Comparison of ENCODE assay signal across 1 cellular context in genomic region chr20:46650575-46651090, GRCh38.
TF ChIP-seq lines count a peak whose summit lies in the region.

No MANE protein-coding gene starts in this region.

TF ChIP-seq in HepG2, 621 proteins besides CTCF, POLR2A, EP300 and RAD21 (continued from another document and continues in another):
- TF ChIP-seq MXD3 (CRISPR knock-in tag; IDR thresholded peaks at IDR 0.05) = no peak
- TF ChIP-seq, protein P1, sequence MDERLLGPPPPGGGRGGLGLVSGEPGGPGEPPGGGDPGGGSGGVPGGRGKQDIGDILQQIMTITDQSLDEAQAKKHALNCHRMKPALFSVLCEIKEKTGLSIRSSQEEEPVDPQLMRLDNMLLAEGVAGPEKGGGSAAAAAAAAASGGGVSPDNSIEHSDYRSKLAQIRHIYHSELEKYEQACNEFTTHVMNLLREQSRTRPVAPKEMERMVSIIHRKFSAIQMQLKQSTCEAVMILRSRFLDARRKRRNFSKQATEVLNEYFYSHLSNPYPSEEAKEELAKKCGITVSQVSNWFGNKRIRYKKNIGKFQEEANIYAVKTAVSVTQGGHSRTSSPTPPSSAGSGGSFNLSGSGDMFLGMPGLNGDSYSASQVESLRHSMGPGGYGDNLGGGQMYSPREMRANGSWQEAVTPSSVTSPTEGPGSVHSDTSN (CRISPR knock-in tag; IDR thresholded peaks at IDR 0.05) = 0 out of 2 replicates have a peak, but pooled peaks have one; percentile 41
- TF ChIP-seq ZFP82 (CRISPR knock-in tag; IDR thresholded peaks at IDR 0.05; ENCODE audit: borderline replicate concordance) = 0 out of 2 replicates have a peak, but pooled peaks have one; percentile 5
- no peak for TF ChIP-seq HNRNPL (IDR thresholded peaks at IDR 0.05; ENCODE audit: low read depth, low read length)
- TF ChIP-seq, protein P2, sequence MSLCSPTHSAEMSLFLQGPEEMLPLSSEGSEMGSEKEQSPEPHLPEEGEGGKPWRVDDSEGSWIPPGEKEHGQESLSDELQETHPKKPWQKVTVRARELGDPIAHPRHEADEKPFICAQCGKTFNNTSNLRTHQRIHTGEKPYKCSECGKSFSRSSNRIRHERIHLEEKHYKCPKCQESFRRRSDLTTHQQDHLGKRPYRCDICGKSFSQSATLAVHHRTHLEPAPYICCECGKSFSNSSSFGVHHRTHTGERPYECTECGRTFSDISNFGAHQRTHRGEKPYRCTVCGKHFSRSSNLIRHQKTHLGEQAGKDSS (CRISPR knock-in tag; IDR thresholded peaks at IDR 0.05; ENCODE audit: borderline replicate concordance, low read depth) = 0 out of 2 replicates have a peak, but pooled peaks have one; percentile 16
- TF ChIP-seq, protein P3, sequence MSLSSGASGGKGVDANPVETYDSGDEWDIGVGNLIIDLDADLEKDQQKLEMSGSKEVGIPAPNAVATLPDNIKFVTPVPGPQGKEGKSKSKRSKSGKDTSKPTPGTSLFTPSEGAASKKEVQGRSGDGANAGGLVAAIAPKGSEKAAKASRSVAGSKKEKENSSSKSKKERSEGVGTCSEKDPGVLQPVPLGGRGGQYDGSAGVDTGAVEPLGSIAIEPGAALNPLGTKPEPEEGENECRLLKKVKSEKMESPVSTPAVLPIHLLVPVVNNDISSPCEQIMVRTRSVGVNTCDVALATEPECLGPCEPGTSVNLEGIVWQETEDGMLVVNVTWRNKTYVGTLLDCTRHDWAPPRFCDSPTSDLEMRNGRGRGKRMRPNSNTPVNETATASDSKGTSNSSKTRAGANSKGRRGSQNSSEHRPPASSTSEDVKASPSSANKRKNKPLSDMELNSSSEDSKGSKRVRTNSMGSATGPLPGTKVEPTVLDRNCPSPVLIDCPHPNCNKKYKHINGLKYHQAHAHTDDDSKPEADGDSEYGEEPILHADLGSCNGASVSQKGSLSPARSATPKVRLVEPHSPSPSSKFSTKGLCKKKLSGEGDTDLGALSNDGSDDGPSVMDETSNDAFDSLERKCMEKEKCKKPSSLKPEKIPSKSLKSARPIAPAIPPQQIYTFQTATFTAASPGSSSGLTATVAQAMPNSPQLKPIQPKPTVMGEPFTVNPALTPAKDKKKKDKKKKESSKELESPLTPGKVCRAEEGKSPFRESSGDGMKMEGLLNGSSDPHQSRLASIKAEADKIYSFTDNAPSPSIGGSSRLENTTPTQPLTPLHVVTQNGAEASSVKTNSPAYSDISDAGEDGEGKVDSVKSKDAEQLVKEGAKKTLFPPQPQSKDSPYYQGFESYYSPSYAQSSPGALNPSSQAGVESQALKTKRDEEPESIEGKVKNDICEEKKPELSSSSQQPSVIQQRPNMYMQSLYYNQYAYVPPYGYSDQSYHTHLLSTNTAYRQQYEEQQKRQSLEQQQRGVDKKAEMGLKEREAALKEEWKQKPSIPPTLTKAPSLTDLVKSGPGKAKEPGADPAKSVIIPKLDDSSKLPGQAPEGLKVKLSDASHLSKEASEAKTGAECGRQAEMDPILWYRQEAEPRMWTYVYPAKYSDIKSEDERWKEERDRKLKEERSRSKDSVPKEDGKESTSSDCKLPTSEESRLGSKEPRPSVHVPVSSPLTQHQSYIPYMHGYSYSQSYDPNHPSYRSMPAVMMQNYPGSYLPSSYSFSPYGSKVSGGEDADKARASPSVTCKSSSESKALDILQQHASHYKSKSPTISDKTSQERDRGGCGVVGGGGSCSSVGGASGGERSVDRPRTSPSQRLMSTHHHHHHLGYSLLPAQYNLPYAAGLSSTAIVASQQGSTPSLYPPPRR (CRISPR knock-in tag; IDR thresholded peaks at IDR 0.05; ENCODE audit: borderline replicate concordance) = no peak
- no peak for TF ChIP-seq MAFG (CRISPR knock-in tag; IDR thresholded peaks at IDR 0.05)
- TF ChIP-seq ZNF20 (CRISPR knock-in tag; IDR thresholded peaks at IDR 0.05) = no peak
- no peak for TF ChIP-seq ZNF83 (CRISPR knock-in tag; IDR thresholded peaks at IDR 0.05; ENCODE audit: borderline replicate concordance)
- TF ChIP-seq BCL6 (CRISPR knock-in tag; IDR thresholded peaks at IDR 0.05) = no peak
- TF ChIP-seq ZNF615 (CRISPR knock-in tag; IDR thresholded peaks at IDR 0.05; ENCODE audit: borderline replicate concordance) = no peak
- TF ChIP-seq ZNF329 (CRISPR knock-in tag; IDR thresholded peaks at IDR 0.05; ENCODE audit: low read depth) = no peak
- TF ChIP-seq TARDBP (CRISPR knock-in tag; IDR thresholded peaks at IDR 0.05) = no peak
- peak; percentile 97 for TF ChIP-seq ZNF572 (CRISPR knock-in tag; IDR thresholded peaks at IDR 0.05)
- TF ChIP-seq ZNF496 (CRISPR knock-in tag; IDR thresholded peaks at IDR 0.05; ENCODE audit: insufficient replicate concordance) = no peak
- TF ChIP-seq ZNF770 (CRISPR knock-in tag; IDR thresholded peaks at IDR 0.05) = peak; percentile 100
- TF ChIP-seq JUND (CRISPR knock-in tag; IDR thresholded peaks at IDR 0.05) = no peak
- no peak for TF ChIP-seq ZNF766 (CRISPR knock-in tag; IDR thresholded peaks at IDR 0.05; ENCODE audit: borderline replicate concordance)
- no peak for TF ChIP-seq ZNF562 (CRISPR knock-in tag; IDR thresholded peaks at IDR 0.05; ENCODE audit: borderline replicate concordance)
- TF ChIP-seq, protein P4, sequence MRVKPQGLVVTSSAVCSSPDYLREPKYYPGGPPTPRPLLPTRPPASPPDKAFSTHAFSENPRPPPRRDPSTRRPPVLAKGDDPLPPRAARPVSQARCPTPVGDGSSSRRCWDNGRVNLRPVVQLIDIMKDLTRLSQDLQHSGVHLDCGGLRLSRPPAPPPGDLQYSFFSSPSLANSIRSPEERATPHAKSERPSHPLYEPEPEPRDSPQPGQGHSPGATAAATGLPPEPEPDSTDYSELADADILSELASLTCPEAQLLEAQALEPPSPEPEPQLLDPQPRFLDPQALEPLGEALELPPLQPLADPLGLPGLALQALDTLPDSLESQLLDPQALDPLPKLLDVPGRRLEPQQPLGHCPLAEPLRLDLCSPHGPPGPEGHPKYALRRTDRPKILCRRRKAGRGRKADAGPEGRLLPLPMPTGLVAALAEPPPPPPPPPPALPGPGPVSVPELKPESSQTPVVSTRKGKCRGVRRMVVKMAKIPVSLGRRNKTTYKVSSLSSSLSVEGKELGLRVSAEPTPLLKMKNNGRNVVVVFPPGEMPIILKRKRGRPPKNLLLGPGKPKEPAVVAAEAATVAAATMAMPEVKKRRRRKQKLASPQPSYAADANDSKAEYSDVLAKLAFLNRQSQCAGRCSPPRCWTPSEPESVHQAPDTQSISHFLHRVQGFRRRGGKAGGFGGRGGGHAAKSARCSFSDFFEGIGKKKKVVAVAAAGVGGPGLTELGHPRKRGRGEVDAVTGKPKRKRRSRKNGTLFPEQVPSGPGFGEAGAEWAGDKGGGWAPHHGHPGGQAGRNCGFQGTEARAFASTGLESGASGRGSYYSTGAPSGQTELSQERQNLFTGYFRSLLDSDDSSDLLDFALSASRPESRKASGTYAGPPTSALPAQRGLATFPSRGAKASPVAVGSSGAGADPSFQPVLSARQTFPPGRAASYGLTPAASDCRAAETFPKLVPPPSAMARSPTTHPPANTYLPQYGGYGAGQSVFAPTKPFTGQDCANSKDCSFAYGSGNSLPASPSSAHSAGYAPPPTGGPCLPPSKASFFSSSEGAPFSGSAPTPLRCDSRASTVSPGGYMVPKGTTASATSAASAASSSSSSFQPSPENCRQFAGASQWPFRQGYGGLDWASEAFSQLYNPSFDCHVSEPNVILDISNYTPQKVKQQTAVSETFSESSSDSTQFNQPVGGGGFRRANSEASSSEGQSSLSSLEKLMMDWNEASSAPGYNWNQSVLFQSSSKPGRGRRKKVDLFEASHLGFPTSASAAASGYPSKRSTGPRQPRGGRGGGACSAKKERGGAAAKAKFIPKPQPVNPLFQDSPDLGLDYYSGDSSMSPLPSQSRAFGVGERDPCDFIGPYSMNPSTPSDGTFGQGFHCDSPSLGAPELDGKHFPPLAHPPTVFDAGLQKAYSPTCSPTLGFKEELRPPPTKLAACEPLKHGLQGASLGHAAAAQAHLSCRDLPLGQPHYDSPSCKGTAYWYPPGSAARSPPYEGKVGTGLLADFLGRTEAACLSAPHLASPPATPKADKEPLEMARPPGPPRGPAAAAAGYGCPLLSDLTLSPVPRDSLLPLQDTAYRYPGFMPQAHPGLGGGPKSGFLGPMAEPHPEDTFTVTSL (CRISPR knock-in tag; IDR thresholded peaks at IDR 0.05; ENCODE audit: borderline replicate concordance) = no peak
- TF ChIP-seq RXRA (CRISPR knock-in tag; IDR thresholded peaks at IDR 0.05) = no peak
- TF ChIP-seq IKZF4 (CRISPR knock-in tag; IDR thresholded peaks at IDR 0.05; ENCODE audit: borderline replicate concordance, low read depth, not compliant biosample characterization) = no peak
- TF ChIP-seq ZNF430 (CRISPR knock-in tag; IDR thresholded peaks at IDR 0.05) = no peak; the same call in 1 of the 2 replicates
- no peak for TF ChIP-seq DPF2 (CRISPR knock-in tag; IDR thresholded peaks at IDR 0.05; ENCODE audit: borderline replicate concordance, low read depth)
- TF ChIP-seq HMGA1 (CRISPR knock-in tag; conservative IDR thresholded peaks at IDR 0.05) = no peak
- no peak for TF ChIP-seq CHD2 (IDR thresholded peaks at IDR 0.05; ENCODE audit: low read depth, low read length)
- TF ChIP-seq ELK4 (CRISPR knock-in tag; IDR thresholded peaks at IDR 0.05; ENCODE audit: borderline replicate concordance) = no peak
- TF ChIP-seq, protein P5, sequence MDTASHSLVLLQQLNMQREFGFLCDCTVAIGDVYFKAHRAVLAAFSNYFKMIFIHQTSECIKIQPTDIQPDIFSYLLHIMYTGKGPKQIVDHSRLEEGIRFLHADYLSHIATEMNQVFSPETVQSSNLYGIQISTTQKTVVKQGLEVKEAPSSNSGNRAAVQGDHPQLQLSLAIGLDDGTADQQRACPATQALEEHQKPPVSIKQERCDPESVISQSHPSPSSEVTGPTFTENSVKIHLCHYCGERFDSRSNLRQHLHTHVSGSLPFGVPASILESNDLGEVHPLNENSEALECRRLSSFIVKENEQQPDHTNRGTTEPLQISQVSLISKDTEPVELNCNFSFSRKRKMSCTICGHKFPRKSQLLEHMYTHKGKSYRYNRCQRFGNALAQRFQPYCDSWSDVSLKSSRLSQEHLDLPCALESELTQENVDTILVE (CRISPR knock-in tag; IDR thresholded peaks at IDR 0.05) = no peak
- no peak for TF ChIP-seq ZBTB26 (CRISPR knock-in tag; IDR thresholded peaks at IDR 0.05; ENCODE audit: borderline replicate concordance)
- TF ChIP-seq NFKBIZ (CRISPR knock-in tag; IDR thresholded peaks at IDR 0.05) = no peak
- TF ChIP-seq ZC3H13 (CRISPR knock-in tag; IDR thresholded peaks at IDR 0.05) = no peak
- no peak for TF ChIP-seq TCF12 (IDR thresholded peaks at IDR 0.05)
- no peak for TF ChIP-seq TCF12 (CRISPR knock-in tag; IDR thresholded peaks at IDR 0.05)
- no peak for TF ChIP-seq DDIT3 (CRISPR knock-in tag; IDR thresholded peaks at IDR 0.05)
- TF ChIP-seq SP4 (CRISPR knock-in tag; IDR thresholded peaks at IDR 0.05) = no peak
- no peak for TF ChIP-seq TEAD3 (CRISPR knock-in tag; optimal IDR thresholded peaks at IDR 0.05; ENCODE audit: borderline replicate concordance)
- TF ChIP-seq ZNF260 (CRISPR knock-in tag; IDR thresholded peaks at IDR 0.05; ENCODE audit: borderline replicate concordance, low read depth) = no peak
- TF ChIP-seq YEATS4 (CRISPR knock-in tag; IDR thresholded peaks at IDR 0.05; ENCODE audit: borderline replicate concordance) = no peak
- TF ChIP-seq ZUFSP (CRISPR knock-in tag; IDR thresholded peaks at IDR 0.05; ENCODE audit: borderline replicate concordance) = no peak
- no peak for TF ChIP-seq TBX2 (CRISPR knock-in tag; IDR thresholded peaks at IDR 0.05; ENCODE audit: borderline replicate concordance)
- no peak for TF ChIP-seq GABPA (IDR thresholded peaks at IDR 0.05; ENCODE audit: low read depth, low read length)
- no peak for TF ChIP-seq GABPA (CRISPR knock-in tag; IDR thresholded peaks at IDR 0.05; ENCODE audit: low read depth)
